Comparison of ENCODE assay signal across 23 cellular contexts in genomic region chr6:46989384-46989783, GRCh38. TPM values are rescaled to one million over a fixed set of nuclear protein-coding genes. Genes with fewer than 3 reads are reported as not detected.
DNase-seq lines count a peak whose midpoint lies in the region; ATAC-seq, FAIRE-seq and TF ChIP-seq lines count a peak whose summit lies in the region.
"Had no signal": no experiment of that assay in that cellular context is flagged by ENCODE, and none has a peak within 500 bp of the region (broad histone marks: within the 10 kb centered on the region; RNA-seq: fewer than 3 reads in every experiment).

No MANE protein-coding gene starts in this region.

- H2AFZ ChIP-seq in HepG2 (ENCODE audit: low read length): no peak overlapping the region

- in situ Hi-C loops in HepG2 (cut with HindIII; ENCODE audit: extremely low pct_ligation_motif_present, low pct_unique_long_range_greater_than_20kb): loop anchor here (5.0 to 25.0 kb wide), 4 partner anchors 127 to 902 kb away; no protein-coding TSS in a partner anchor

- peaks cover 0 to 4% (median 0%) of the 10 kb centered on the region in 4 donors for H3K27me3 ChIP-seq in liver (ENCODE audit: control insufficient read depth in 4 of 4, insufficient read depth in 4 of 4, low read length in 3 of 4)
- H3K27me3 ChIP-seq in HepG2 (ENCODE audit: control insufficient read depth in 1 of 2, insufficient read depth in 2 of 2, low read length in 2 of 2): peaks cover 0 to 24% of the 10 kb centered on the region in 2 experiments; a peak in 2 of 5 replicates
- H3K27me3 ChIP-seq in pancreas: no peaks in the 10 kb centered on the region

- H3K79me2 ChIP-seq in HepG2 (ENCODE audit: insufficient read depth, low read length): no peaks in the 10 kb centered on the region

- DNase-seq in HepG2 (ENCODE audit: low spot score) (no peak), endothelial cell (ENCODE audit: low spot score) (no peak), pancreas (peak in 3 of 6 donors; percentile 4 to 20 (median 17)), NCI-H2029 (lab: John Stamatoyannopoulos, UW) (no peak), NCI-H1092 (lab: John Stamatoyannopoulos, UW) (no peak), SW 1271 (lab: John Stamatoyannopoulos, UW) (no peak)
- no peak for DNase-seq in stimulated activated CD4-positive, alpha-beta T cell treated with anti-CD3 and anti-CD28 coated beads, Interleukin-2, amount 100 ng/mL, for 48 hours
- DNase-seq: activated CD4-positive, CD25-positive, alpha-beta regulatory T cell treated with anti-CD3 and anti-CD28 coated beads, Interleukin-2, amount 50 U/mL, for 72 hours; activated CD8-positive, alpha-beta memory T cell treated with anti-CD3 and anti-CD28 coated beads, Interleukin-2, amount 10 ng/mL, durations not matched to agents 7 days and 5 days; activated gamma-delta T cell; CD8-positive, alpha-beta T cell; cortex of kidney; EL; head of caudate nucleus; naive B cell; NCI-H1436 treated with DMSO at 0.1 percent for 48 hours; SIG-M5; stimulated activated naive CD4-positive, alpha-beta T cell treated with Interleukin-2 at 50 U/mL for 16 hours; T-helper 17 cell had no signal

- no peak overlapping the region for H3K9ac ChIP-seq in liver (ENCODE audit: low read depth in 1 of 2, low read length in 2 of 2)
- no peak overlapping the region for H3K9ac ChIP-seq in HepG2 (ENCODE audit: insufficient read depth, low read depth, low read length)

- H3K9me3 ChIP-seq in liver (ENCODE audit: control insufficient read depth in 4 of 4, low read length in 3 of 4) (no peaks in the 10 kb centered on the region), HepG2 (ENCODE audit: low read length) (no peaks in the 10 kb centered on the region), pancreas (no peaks in the 10 kb centered on the region)

- FAIRE-seq in HepG2 (lab: Jason Lieb, UNC) (no peak), pancreas (lab: Jason Lieb, UNC) (no peak)
- FAIRE-seq: K562 had no signal

- TF ChIP-seq RAD21 in liver (IDR thresholded peaks at IDR 0.05): peak in 1 of 2 donors; percentile 11
- no peak for TF ChIP-seq RAD21 in HepG2 (CRISPR knock-in tag; IDR thresholded peaks at IDR 0.05)

- H3K36me3 ChIP-seq in liver (ENCODE audit: control insufficient read depth in 4 of 4, insufficient read depth in 3 of 4, low read depth in 1 of 4, low read length in 3 of 4): no peaks in the 10 kb centered on the region
- no peaks in the 10 kb centered on the region for H3K36me3 ChIP-seq in HepG2 (replicated peaks in 1 of 2; ENCODE audit: control insufficient read depth in 1 of 2, insufficient read depth in 2 of 2, low read length in 2 of 2)
- no peaks in the 10 kb centered on the region for H3K36me3 ChIP-seq in pancreas

- CTCF ChIA-PET in HepG2 (lab: Yijun Ruan, JAX; ENCODE audit: low intra/inter-chr PET ratio, low total read pairs): no interaction called here

- H3K9me3 Mint-ChIP-seq in endothelial cell (ENCODE audit: unreplicated experiment): no peaks in the 10 kb centered on the region
- H3K9me3 Mint-ChIP-seq: CD8-positive, alpha-beta T cell had no signal

- WGBS in liver: 23% methylated on average over 3 of the region's 3 CpGs
- WGBS in HepG2 (ENCODE audit: low lambda C conversion rate): 8% methylated on average over 3 of the region's 3 CpGs
- 10 to 15% methylated on average over 3 of the region's 3 CpGs for WGBS in pancreas, 2 donors

- no peaks in the 10 kb centered on the region for H3K36me3 Mint-ChIP-seq in endothelial cell (ENCODE audit: low read depth, unreplicated experiment)
- H3K36me3 Mint-ChIP-seq: activated CD8-positive, alpha-beta memory T cell treated with anti-CD3 and anti-CD28 coated beads, Interleukin-2, amount 10 ng/mL, durations not matched to agents 7 days and 5 days; CD8-positive, alpha-beta T cell; naive B cell had no signal

- no peak overlapping the region for H3K4me3 ChIP-seq in liver (ENCODE audit: low read depth in 1 of 3, low read length in 3 of 3)
- no peak overlapping the region for H3K4me3 ChIP-seq in HepG2 (replicated peaks in 1 of 3; ENCODE audit: insufficient read depth in 1 of 3, low read depth in 2 of 3, low read length in 3 of 3)
- no peak overlapping the region for H3K4me3 ChIP-seq in pancreas
- H3K4me3 ChIP-seq: K562 had no signal

- POLR2A ChIA-PET in HepG2 (lab: Yijun Ruan, JAX): no interaction called here

- peaks cover 7% of the 10 kb centered on the region for H3K27me3 Mint-ChIP-seq in endothelial cell (ENCODE audit: unreplicated experiment)

- TF ChIP-seq POLR2A in HepG2 (IDR thresholded peaks at IDR 0.05; ENCODE audit: insufficient read depth in 1 of 2, low read depth in 2 of 2, low read length in 2 of 2): no peak

- H3K4me1 Mint-ChIP-seq in endothelial cell (ENCODE audit: unreplicated experiment): peaks cover 39% of the 10 kb centered on the region
- H3K4me1 Mint-ChIP-seq: activated CD8-positive, alpha-beta memory T cell treated with anti-CD3 and anti-CD28 coated beads, Interleukin-2, amount 10 ng/mL, durations not matched to agents 7 days and 5 days; naive B cell; T-helper 17 cell had no signal

- BruUV-seq in HepG2 (replicated peaks; lab: Mats Ljungman, UMichigan): no TSS peak

- H3K4me2 ChIP-seq in HepG2 (ENCODE audit: low read depth, low read length): no peak overlapping the region

- no peaks in the 10 kb centered on the region for H4K20me1 ChIP-seq in HepG2 (ENCODE audit: insufficient read depth, low read length)

- intact Hi-C loops in HepG2 (cut with micrococcal nuclease; ENCODE audit: unreplicated experiment): no loop called here
- intact Hi-C loops in pancreas (cut with DNase I): no loop called here

- no peak overlapping the region for H3K4me3 Mint-ChIP-seq in endothelial cell (ENCODE audit: unreplicated experiment)
- H3K4me3 Mint-ChIP-seq: activated CD8-positive, alpha-beta memory T cell treated with anti-CD3 and anti-CD28 coated beads, Interleukin-2, amount 10 ng/mL, durations not matched to agents 7 days and 5 days; CD8-positive, alpha-beta T cell; naive B cell; T-helper 17 cell had no signal

- no peak for ATAC-seq in HepG2
- ATAC-seq in pancreas: peak; percentile 33 to 74 (median 60)
- ATAC-seq: activated CD8-positive, alpha-beta memory T cell treated with anti-CD3 and anti-CD28 coated beads, Interleukin-2, amount 10 ng/mL, durations not matched to agents 7 days and 5 days; CD8-positive, alpha-beta T cell; K562; T-helper 17 cell had no signal

- no peak for TF ChIP-seq CTCF in liver (IDR thresholded peaks at IDR 0.05; ENCODE audit: low read depth, low read length, missing input control)
- TF ChIP-seq CTCF in HepG2 (CRISPR knock-in tag; IDR thresholded peaks at IDR 0.05): no peak
- no peak for TF ChIP-seq CTCF in endothelial cell (IDR thresholded peaks at IDR 0.05; ENCODE audit: unreplicated experiment)
- TF ChIP-seq CTCF in pancreas (IDR thresholded peaks at IDR 0.05): no peak

- TF ChIP-seq EP300 in HepG2 (IDR thresholded peaks at IDR 0.05; ENCODE audit: low read depth in 2 of 2, low read length in 2 of 2): no peak
- no peak for TF ChIP-seq EP300 in HepG2 (CRISPR knock-in tag; IDR thresholded peaks at IDR 0.05; ENCODE audit: borderline replicate concordance)

- peak overlapping the region; percentile 87 for H3K27ac Mint-ChIP-seq in endothelial cell (ENCODE audit: unreplicated experiment)
- H3K27ac Mint-ChIP-seq: activated CD8-positive, alpha-beta memory T cell treated with anti-CD3 and anti-CD28 coated beads, Interleukin-2, amount 10 ng/mL, durations not matched to agents 7 days and 5 days; CD8-positive, alpha-beta T cell; naive B cell; T-helper 17 cell had no signal

- H3K4me1 ChIP-seq in liver (ENCODE audit: control insufficient read depth in 4 of 4, insufficient read depth in 4 of 4, low read length in 3 of 4) (peaks cover 0 to 18% (median 15%) of the 10 kb centered on the region in 4 donors), HepG2 (ENCODE audit: insufficient read depth, low read length) (no peaks in the 10 kb centered on the region), pancreas (peaks cover 7 to 18% (median 10%) of the 10 kb centered on the region in 3 donors)

- H3K27ac ChIP-seq in liver (ENCODE audit: low read depth in 1 of 2, low read length in 2 of 2) (no peak overlapping the region), HepG2 (ENCODE audit: extremely low read length, insufficient read depth, low read length) (no peak overlapping the region), pancreas (peak overlapping the region in 2 of 4 donors; percentile 23 to 51)
- H3K27ac ChIP-seq: HL-60 had no signal

TF ChIP-seq in liver, 16 proteins besides CTCF, POLR2A, EP300 and RAD21 (continues in another document):
- no peak for TF ChIP-seq EGR1 (IDR thresholded peaks at IDR 0.05; ENCODE audit: low read depth in 2 of 2)
- no peak for TF ChIP-seq HNF4G (IDR thresholded peaks at IDR 0.05)
- TF ChIP-seq FOXA1 (IDR thresholded peaks at IDR 0.05): no peak

RNA-seq across cellular contexts. Expression of gene ADGRF1, which starts 52.7 kb away (rescaled TPM):
- total RNA-seq in liver: not detected
- polyA plus RNA-seq in liver: under 1 TPM in 1 of 2 donors, not detected in 1; 0.01 TPM
- total RNA-seq in HepG2 (2016; rRNA removed; fragmentation: Illumina TruSeq; extraction: Trizol): not detected in 2 replicates
- not detected in 2 replicates for total RNA-seq in HepG2 (2016; cell fraction: cytosol; rRNA removed; fragmentation: Illumina TruSeq; extraction: Trizol; ENCODE audit: low read depth)
- total RNA-seq in HepG2 (2016; cell fraction: insoluble cytoplasmic fraction; rRNA removed; fragmentation: Illumina TruSeq; extraction: Trizol): not detected in 2 replicates
- total RNA-seq in HepG2 (2016; cell fraction: membrane; rRNA removed; fragmentation: Illumina TruSeq; extraction: Trizol): not detected in 2 replicates
- not detected in 2 replicates for total RNA-seq in HepG2 (2016; cell fraction: nucleus; rRNA removed; fragmentation: Illumina TruSeq; extraction: Trizol)
- polyA plus RNA-seq in HepG2 (2011; rRNA removed): not detected in 2 replicates
- 0.03 TPM in 1 of 2 replicates, not detected in the other for polyA plus RNA-seq in HepG2 (2011; cell fraction: cytosol; rRNA removed)
- not detected in 2 replicates for polyA plus RNA-seq in HepG2 (2011; cell fraction: nucleus; rRNA removed)
- not detected in 2 replicates for polyA plus RNA-seq in HepG2 (2012)
- not detected in 2 replicates for polyA plus RNA-seq in HepG2 (2016; cell fraction: cytosol; fragmentation: Illumina TruSeq; extraction: Trizol; ENCODE audit: low read depth)
- not detected in 2 replicates for polyA plus RNA-seq in HepG2 (2016; cell fraction: insoluble cytoplasmic fraction; fragmentation: Illumina TruSeq; extraction: Trizol; ENCODE audit: low read depth)
- not detected in 2 replicates for polyA plus RNA-seq in HepG2 (2016; cell fraction: membrane; fragmentation: Illumina TruSeq; extraction: Trizol; ENCODE audit: low read depth)
- polyA plus RNA-seq in HepG2 (2016; cell fraction: nucleus; fragmentation: Illumina TruSeq; extraction: Trizol; ENCODE audit: insufficient read depth, low read depth): not detected in 2 replicates
- polyA minus RNA-seq in HepG2 (2011; rRNA and poly(A)+ RNA removed; ENCODE audit: low replicate concordance): not detected in 2 replicates
- not detected in 2 replicates for polyA minus RNA-seq in HepG2 (2011; cell fraction: cytosol; rRNA and poly(A)+ RNA removed)
- not detected in 2 replicates for polyA minus RNA-seq in HepG2 (2011; cell fraction: nucleus; rRNA and poly(A)+ RNA removed)
- total RNA-seq in endothelial cell (ENCODE audit: unreplicated experiment): not detected
- 1 to 10 TPM in 2 of 6 donors, under 1 TPM in 4; 0.23 to 1.7 (median 0.48) TPM for total RNA-seq in pancreas
- under 1 TPM; 0.08 to 0.56 TPM for polyA plus RNA-seq in pancreas
- total RNA-seq: activated CD8-positive, alpha-beta memory T cell treated with anti-CD3 and anti-CD28 coated beads, Interleukin-2, amount 10 ng/mL, durations not matched to agents 7 days and 5 days; CD8-positive, alpha-beta T cell; K562; posterior vena cava; T-helper 17 cell had no signal
- polyA plus RNA-seq: K562 had no signal
